16 cellular contexts compared by ENCODE assay signal in the genomic region with DNA sequence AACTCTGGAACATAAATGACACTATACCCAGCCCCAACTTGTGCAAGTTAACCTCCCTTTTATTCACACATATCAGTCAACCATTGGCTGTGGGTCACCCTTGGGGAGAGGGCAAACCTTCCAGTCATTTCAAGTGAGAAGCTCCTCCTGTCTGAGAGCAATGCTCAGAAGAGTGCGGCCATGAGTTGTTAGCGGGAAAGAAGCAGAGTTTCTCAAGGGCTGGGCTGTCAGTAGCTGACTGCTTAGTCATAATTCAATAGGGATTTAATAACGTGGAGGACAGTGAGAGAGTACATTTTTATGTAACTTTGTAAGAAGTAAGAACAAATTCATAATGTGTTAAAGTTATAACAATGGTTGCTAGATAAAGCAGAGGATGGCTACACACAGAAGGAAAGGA. TPM values are rescaled to one million over a fixed set of nuclear protein-coding genes. Genes with fewer than 3 reads are reported as not detected.
A peak's percentile ranks its signal among the peaks of the same experiment; 100 is the strongest.
DNase-seq lines count a peak whose midpoint lies in the region; ATAC-seq and TF ChIP-seq lines count a peak whose summit lies in the region.
"Had no signal": no experiment of that assay in that cellular context is flagged by ENCODE, and none has a peak within 500 bp of the region (broad histone marks: within the 10 kb centered on the region; RNA-seq: fewer than 3 reads in every experiment).

No MANE protein-coding gene starts in this region.

- no peak for TF ChIP-seq CTCF in psoas muscle (IDR thresholded peaks at IDR 0.05)

- H3K27ac ChIP-seq in caudate nucleus (ENCODE audit: low read depth, low read length) = peak overlapping the region; percentile 9
- no peak overlapping the region for H3K27ac ChIP-seq in psoas muscle
- H3K27ac ChIP-seq: C4-2B, HL-60 had no signal

- intact Hi-C loops in left ventricle myocardium superior (cut with micrococcal nuclease) = no loop called here
- intact Hi-C loops in cardiac septum (cut with DNase I) = no loop called here
- intact Hi-C loops in psoas muscle (cut with DNase I) = no loop called here

- DNase-seq in left ventricle myocardium superior (no peak), cardiac septum (ENCODE audit: low spot score) (no peak), caudate nucleus (lab: John Stamatoyannopoulos, UW) (no peak), iris pigment epithelial cell (ENCODE audit: low read depth) (peak; percentile 74), NCI-H524 treated with DMSO at 0.1 percent for 48 hours (lab: John Stamatoyannopoulos, UW) (no peak), psoas muscle (no peak)
- DNase-seq: COR-L47, NCI-H146, NCI-H2227 treated with DMSO at 0.1 percent for 48 hours, PC-3 had no signal

- no peaks in the 10 kb centered on the region for H3K36me3 ChIP-seq in psoas muscle (ENCODE audit: insufficient read depth in 1 of 2, low read depth in 1 of 2)

- no peaks in the 10 kb centered on the region for H3K27me3 ChIP-seq in psoas muscle (ENCODE audit: insufficient read depth in 3 of 3, low read length in 2 of 3)

- H3K4me3 ChIP-seq in psoas muscle = no peak overlapping the region

- 52 to 64% (median 62%) methylated on average over 3 of the region's 3 CpGs for WGBS in psoas muscle, 3 donors

- peak; percentile 57 for ATAC-seq in left ventricle myocardium superior
- ATAC-seq in GM18909 (IDR thresholded peaks at IDR 0.05; ENCODE audit: poor library complexity, unreplicated experiment) = no peak
- no peak for ATAC-seq in HG03095 (IDR thresholded peaks at IDR 0.05; ENCODE audit: unreplicated experiment)
- no peak for ATAC-seq in psoas muscle
- ATAC-seq: HCT116, PC-3 had no signal

- H3K4me1 ChIP-seq in psoas muscle = no peaks in the 10 kb centered on the region

- H3K9me3 ChIP-seq in psoas muscle = no peaks in the 10 kb centered on the region

RNA-seq across cellular contexts. Expression of gene PATE2, which starts 5.1 kb away (rescaled TPM):
- total RNA-seq in left ventricle myocardium superior (not detected), cardiac septum (not detected), psoas muscle (under 1 TPM in 1 of 4 donors, not detected in 3; 0.17 TPM)
- polyA plus RNA-seq in psoas muscle = not detected
- total RNA-seq: A172, PC-3 had no signal

RNA-seq across cellular contexts. Expression of gene PATE3, which starts 14.4 kb away (rescaled TPM):
- total RNA-seq in left ventricle myocardium superior = not detected
- total RNA-seq in cardiac septum = not detected
- not detected for total RNA-seq in psoas muscle
- not detected for polyA plus RNA-seq in psoas muscle
- total RNA-seq: A172, PC-3 had no signal

RNA-seq across cellular contexts. Expression of gene PATE1, which starts 27.4 kb away (rescaled TPM):
- total RNA-seq in left ventricle myocardium superior = not detected
- not detected for total RNA-seq in cardiac septum
- not detected for total RNA-seq in psoas muscle
- polyA plus RNA-seq in psoas muscle = not detected
- total RNA-seq: A172, PC-3 had no signal

RNA-seq across cellular contexts. Expression of gene PATE4, which starts 59.6 kb away (rescaled TPM):
- total RNA-seq in left ventricle myocardium superior (not detected), cardiac septum (not detected), psoas muscle (not detected)
- polyA plus RNA-seq in psoas muscle = not detected
- total RNA-seq: A172, PC-3 had no signal
